In the genomic region with DNA sequence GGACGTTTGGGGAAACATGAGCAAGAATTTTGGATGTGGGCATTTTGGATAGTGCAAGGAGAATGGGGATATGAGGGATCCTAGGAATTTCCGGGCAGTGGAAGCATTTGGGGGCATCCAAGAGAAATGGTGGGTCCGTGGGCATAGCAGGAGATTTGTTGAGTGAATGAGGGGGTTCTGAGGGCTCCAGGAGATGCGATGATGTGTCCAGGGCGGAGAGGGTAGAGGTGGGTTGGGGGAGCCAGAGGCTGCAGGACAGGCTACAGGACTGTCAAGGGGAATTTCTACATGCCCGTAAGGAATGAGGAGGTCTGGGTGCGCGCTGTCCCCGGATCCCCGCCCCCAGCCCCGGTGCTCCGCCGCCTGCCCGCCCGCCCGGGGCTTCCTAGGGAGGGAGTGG, we compare ENCODE assay signal across 1 cellular context.
A peak's percentile ranks its signal among the peaks of the same experiment; 100 is the strongest.
TF ChIP-seq lines count a peak whose summit lies in the region.

No MANE protein-coding gene starts in this region.

TF ChIP-seq in K562, 482 proteins besides CTCF, POLR2A, EP300 and RAD21:
- no peak for TF ChIP-seq PRMT5 (CRISPR knock-in tag; IDR thresholded peaks at IDR 0.05)
- no peak for TF ChIP-seq GTF2E2 (tag; IDR thresholded peaks at IDR 0.05)
- TF ChIP-seq SRSF1 (IDR thresholded peaks at IDR 0.05; ENCODE audit: low read depth, low read length): no peak
- TF ChIP-seq, protein P1, sequence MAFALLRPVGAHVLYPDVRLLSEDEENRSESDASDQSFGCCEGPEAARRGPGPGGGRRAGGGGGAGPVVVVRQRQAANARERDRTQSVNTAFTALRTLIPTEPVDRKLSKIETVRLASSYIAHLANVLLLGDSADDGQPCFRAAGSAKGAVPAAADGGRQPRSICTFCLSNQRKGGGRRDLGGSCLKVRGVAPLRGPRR (CRISPR knock-in tag; IDR thresholded peaks at IDR 0.05): no peak
- TF ChIP-seq NFYB (IDR thresholded peaks at IDR 0.05; ENCODE audit: extremely low read depth, insufficient read length): no peak
- TF ChIP-seq ELF4 (CRISPR knock-in tag; IDR thresholded peaks at IDR 0.05): 0 out of 2 replicates have a peak, but pooled peaks have one; percentile 56
- TF ChIP-seq HDGF (IDR thresholded peaks at IDR 0.05): 0 out of 2 replicates have a peak, but pooled peaks have one; percentile 54
- TF ChIP-seq ZSCAN32 (CRISPR knock-in tag; IDR thresholded peaks at IDR 0.05): no peak
- TF ChIP-seq TOE1 (IDR thresholded peaks at IDR 0.05; ENCODE audit: borderline replicate concordance): no peak
- no peak for TF ChIP-seq TOE1 (CRISPR knock-in tag; IDR thresholded peaks at IDR 0.05; ENCODE audit: borderline replicate concordance, low read depth)
- no peak for TF ChIP-seq STAT5A (IDR thresholded peaks at IDR 0.05; ENCODE audit: borderline replicate concordance, low read length)
- TF ChIP-seq NFATC3 (IDR thresholded peaks at IDR 0.05): no peak
- peak; percentile 1 for TF ChIP-seq CHD4 (IDR thresholded peaks at IDR 0.05; ENCODE audit: insufficient read depth, insufficient replicate concordance, low read depth, low read length, poor library complexity, severe bottlenecking)
- no peak for TF ChIP-seq ZKSCAN1 (IDR thresholded peaks at IDR 0.05; ENCODE audit: low read depth, low read length)
- TF ChIP-seq, protein P2, sequence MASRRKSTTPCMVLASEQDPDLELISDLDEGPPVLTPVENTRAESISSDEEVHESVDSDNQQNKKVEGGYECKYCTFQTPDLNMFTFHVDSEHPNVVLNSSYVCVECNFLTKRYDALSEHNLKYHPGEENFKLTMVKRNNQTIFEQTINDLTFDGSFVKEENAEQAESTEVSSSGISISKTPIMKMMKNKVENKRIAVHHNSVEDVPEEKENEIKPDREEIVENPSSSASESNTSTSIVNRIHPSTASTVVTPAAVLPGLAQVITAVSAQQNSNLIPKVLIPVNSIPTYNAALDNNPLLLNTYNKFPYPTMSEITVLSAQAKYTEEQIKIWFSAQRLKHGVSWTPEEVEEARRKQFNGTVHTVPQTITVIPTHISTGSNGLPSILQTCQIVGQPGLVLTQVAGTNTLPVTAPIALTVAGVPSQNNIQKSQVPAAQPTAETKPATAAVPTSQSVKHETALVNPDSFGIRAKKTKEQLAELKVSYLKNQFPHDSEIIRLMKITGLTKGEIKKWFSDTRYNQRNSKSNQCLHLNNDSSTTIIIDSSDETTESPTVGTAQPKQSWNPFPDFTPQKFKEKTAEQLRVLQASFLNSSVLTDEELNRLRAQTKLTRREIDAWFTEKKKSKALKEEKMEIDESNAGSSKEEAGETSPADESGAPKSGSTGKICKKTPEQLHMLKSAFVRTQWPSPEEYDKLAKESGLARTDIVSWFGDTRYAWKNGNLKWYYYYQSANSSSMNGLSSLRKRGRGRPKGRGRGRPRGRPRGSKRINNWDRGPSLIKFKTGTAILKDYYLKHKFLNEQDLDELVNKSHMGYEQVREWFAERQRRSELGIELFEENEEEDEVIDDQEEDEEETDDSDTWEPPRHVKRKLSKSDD (conservative IDR thresholded peaks at IDR 0.05; ENCODE audit: low read length): no peak
- TF ChIP-seq, protein P3, sequence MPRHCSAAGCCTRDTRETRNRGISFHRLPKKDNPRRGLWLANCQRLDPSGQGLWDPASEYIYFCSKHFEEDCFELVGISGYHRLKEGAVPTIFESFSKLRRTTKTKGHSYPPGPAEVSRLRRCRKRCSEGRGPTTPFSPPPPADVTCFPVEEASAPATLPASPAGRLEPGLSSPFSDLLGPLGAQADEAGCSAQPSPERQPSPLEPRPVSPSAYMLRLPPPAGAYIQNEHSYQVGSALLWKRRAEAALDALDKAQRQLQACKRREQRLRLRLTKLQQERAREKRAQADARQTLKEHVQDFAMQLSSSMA (CRISPR knock-in tag; IDR thresholded peaks at IDR 0.05): no peak
- TF ChIP-seq SOX6 (IDR thresholded peaks at IDR 0.05): no peak
- no peak for TF ChIP-seq POU5F1 (IDR thresholded peaks at IDR 0.05; ENCODE audit: borderline replicate concordance, low read depth, low read length, partially characterized antibody)
- TF ChIP-seq, protein P4, sequence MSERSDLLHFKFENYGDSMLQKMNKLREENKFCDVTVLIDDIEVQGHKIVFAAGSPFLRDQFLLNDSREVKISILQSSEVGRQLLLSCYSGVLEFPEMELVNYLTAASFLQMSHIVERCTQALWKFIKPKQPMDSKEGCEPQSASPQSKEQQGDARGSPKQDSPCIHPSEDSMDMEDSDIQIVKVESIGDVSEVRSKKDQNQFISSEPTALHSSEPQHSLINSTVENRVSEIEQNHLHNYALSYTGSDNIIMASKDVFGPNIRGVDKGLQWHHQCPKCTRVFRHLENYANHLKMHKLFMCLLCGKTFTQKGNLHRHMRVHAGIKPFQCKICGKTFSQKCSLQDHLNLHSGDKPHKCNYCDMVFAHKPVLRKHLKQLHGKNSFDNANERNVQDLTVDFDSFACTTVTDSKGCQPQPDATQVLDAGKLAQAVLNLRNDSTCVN (CRISPR knock-in tag; IDR thresholded peaks at IDR 0.05): 0 out of 2 replicates have a peak, but pooled peaks have one; percentile 12
- TF ChIP-seq, protein P5, sequence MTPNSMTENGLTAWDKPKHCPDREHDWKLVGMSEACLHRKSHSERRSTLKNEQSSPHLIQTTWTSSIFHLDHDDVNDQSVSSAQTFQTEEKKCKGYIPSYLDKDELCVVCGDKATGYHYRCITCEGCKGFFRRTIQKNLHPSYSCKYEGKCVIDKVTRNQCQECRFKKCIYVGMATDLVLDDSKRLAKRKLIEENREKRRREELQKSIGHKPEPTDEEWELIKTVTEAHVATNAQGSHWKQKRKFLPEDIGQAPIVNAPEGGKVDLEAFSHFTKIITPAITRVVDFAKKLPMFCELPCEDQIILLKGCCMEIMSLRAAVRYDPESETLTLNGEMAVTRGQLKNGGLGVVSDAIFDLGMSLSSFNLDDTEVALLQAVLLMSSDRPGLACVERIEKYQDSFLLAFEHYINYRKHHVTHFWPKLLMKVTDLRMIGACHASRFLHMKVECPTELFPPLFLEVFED (CRISPR knock-in tag; conservative IDR thresholded peaks at IDR 0.05): peak; percentile 60; the same call in 1 of the 2 replicates
- TF ChIP-seq, protein P6, sequence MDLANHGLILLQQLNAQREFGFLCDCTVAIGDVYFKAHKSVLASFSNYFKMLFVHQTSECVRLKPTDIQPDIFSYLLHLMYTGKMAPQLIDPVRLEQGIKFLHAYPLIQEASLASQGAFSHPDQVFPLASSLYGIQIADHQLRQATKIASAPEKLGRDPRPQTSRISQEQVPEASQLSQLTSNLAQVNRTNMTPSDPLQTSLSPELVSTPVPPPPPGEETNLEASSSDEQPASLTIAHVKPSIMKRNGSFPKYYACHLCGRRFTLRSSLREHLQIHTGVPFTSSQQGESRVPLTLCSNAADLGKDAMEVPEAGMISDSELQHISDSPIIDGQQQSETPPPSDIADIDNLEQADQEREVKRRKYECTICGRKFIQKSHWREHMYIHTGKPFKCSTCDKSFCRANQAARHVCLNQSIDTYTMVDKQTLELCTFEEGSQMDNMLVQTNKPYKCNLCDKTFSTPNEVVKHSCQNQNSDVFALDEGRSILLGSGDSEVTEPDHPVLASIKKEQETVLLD (IDR thresholded peaks at IDR 0.05): 0 out of 2 replicates have a peak, but pooled peaks have one; percentile 4
- no peak for TF ChIP-seq ZFP1 (CRISPR knock-in tag; IDR thresholded peaks at IDR 0.05)
- no peak for TF ChIP-seq TRIM24 (IDR thresholded peaks at IDR 0.05)
- TF ChIP-seq FOXA3 (CRISPR knock-in tag; conservative IDR thresholded peaks at IDR 0.05 in 1 of 2, IDR thresholded peaks at IDR 0.05 in 1 of 2): no peak
- TF ChIP-seq, protein P7, sequence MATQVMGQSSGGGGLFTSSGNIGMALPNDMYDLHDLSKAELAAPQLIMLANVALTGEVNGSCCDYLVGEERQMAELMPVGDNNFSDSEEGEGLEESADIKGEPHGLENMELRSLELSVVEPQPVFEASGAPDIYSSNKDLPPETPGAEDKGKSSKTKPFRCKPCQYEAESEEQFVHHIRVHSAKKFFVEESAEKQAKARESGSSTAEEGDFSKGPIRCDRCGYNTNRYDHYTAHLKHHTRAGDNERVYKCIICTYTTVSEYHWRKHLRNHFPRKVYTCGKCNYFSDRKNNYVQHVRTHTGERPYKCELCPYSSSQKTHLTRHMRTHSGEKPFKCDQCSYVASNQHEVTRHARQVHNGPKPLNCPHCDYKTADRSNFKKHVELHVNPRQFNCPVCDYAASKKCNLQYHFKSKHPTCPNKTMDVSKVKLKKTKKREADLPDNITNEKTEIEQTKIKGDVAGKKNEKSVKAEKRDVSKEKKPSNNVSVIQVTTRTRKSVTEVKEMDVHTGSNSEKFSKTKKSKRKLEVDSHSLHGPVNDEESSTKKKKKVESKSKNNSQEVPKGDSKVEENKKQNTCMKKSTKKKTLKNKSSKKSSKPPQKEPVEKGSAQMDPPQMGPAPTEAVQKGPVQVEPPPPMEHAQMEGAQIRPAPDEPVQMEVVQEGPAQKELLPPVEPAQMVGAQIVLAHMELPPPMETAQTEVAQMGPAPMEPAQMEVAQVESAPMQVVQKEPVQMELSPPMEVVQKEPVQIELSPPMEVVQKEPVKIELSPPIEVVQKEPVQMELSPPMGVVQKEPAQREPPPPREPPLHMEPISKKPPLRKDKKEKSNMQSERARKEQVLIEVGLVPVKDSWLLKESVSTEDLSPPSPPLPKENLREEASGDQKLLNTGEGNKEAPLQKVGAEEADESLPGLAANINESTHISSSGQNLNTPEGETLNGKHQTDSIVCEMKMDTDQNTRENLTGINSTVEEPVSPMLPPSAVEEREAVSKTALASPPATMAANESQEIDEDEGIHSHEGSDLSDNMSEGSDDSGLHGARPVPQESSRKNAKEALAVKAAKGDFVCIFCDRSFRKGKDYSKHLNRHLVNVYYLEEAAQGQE (CRISPR knock-in tag; IDR thresholded peaks at IDR 0.05; ENCODE audit: low read depth): 0 out of 2 replicates have a peak, but pooled peaks have one; percentile 23
- TF ChIP-seq ZNF282 (CRISPR knock-in tag; IDR thresholded peaks at IDR 0.05): no peak
- TF ChIP-seq ZNF121 (CRISPR knock-in tag; conservative IDR thresholded peaks at IDR 0.05): no peak
